In genomic region chr2:168246072-168246482, GRCh38 we compare ENCODE assay signal across 8 cellular contexts. TPM values are rescaled to one million over a fixed set of nuclear protein-coding genes. Genes with fewer than 3 reads are reported as not detected.
DNase-seq lines count a peak whose midpoint lies in the region; ATAC-seq lines count a peak whose summit lies in the region.

No MANE protein-coding gene starts in this region.

- H3K36me3 ChIP-seq in iPS-18a (ENCODE audit: control insufficient read depth, low read depth, low read length) (no peaks in the 10 kb centered on the region), subcutaneous abdominal adipose tissue (ENCODE audit: control insufficient read depth in 5 of 5, insufficient read depth in 5 of 5, low read length in 5 of 5) (no peaks in the 10 kb centered on the region)

- H3K27ac Mint-ChIP-seq in activated T-helper 1 cell treated with anti-CD3 and anti-CD28 coated beads, Interleukin-12 subunit alpha, Interleukin-12 subunit beta, Interleukin-2, Interleukin-4 antibody, amounts not matched to agents 30 ng/mL and 10 ng/mL and 1 ng/mL, durations not matched to agents 14 hours and 24 hours and 36 hours = peak overlapping the region; percentile 95

- H3K27me3 Mint-ChIP-seq in activated T-helper 1 cell treated with anti-CD3 and anti-CD28 coated beads, Interleukin-12 subunit alpha, Interleukin-12 subunit beta, Interleukin-2, Interleukin-4 antibody, amounts not matched to agents 30 ng/mL and 10 ng/mL and 1 ng/mL, durations not matched to agents 14 hours and 24 hours and 36 hours (ENCODE audit: insufficient read depth) = peaks cover 2% of the 10 kb centered on the region

- no peaks in the 10 kb centered on the region for H3K9me3 ChIP-seq in iPS-18a (ENCODE audit: control insufficient read depth, low read depth, low read length)
- no peaks in the 10 kb centered on the region for H3K9me3 ChIP-seq in subcutaneous abdominal adipose tissue (ENCODE audit: control insufficient read depth in 5 of 5, low read length in 5 of 5)

- no peak for ATAC-seq in GM19035 (IDR thresholded peaks at IDR 0.05; ENCODE audit: unreplicated experiment)

- peak overlapping the region; percentile 95 for H3K4me3 Mint-ChIP-seq in activated T-helper 1 cell treated with anti-CD3 and anti-CD28 coated beads, Interleukin-12 subunit alpha, Interleukin-12 subunit beta, Interleukin-2, Interleukin-4 antibody, amounts not matched to agents 30 ng/mL and 10 ng/mL and 1 ng/mL, durations not matched to agents 14 hours and 24 hours and 36 hours

- no peaks in the 10 kb centered on the region for H3K9me3 Mint-ChIP-seq in activated T-helper 1 cell treated with anti-CD3 and anti-CD28 coated beads, Interleukin-12 subunit alpha, Interleukin-12 subunit beta, Interleukin-2, Interleukin-4 antibody, amounts not matched to agents 30 ng/mL and 10 ng/mL and 1 ng/mL, durations not matched to agents 14 hours and 24 hours and 36 hours

- H3K4me3 ChIP-seq in iPS-18a (ENCODE audit: low read length) (peak overlapping the region; percentile 63), subcutaneous abdominal adipose tissue (ENCODE audit: low read depth in 1 of 5, low read length in 5 of 5) (peak overlapping the region; percentile 59 to 76 (median 65))

- H3K9ac ChIP-seq in iPS-18a (ENCODE audit: low read length) (peak overlapping the region; percentile 62), subcutaneous abdominal adipose tissue (ENCODE audit: low read length in 5 of 5) (peak overlapping the region in 4 of 5 donors; percentile 35 to 73 (median 56))

- peaks cover 15% of the 10 kb centered on the region for H3K27me3 ChIP-seq in iPS-18a (ENCODE audit: control insufficient read depth, insufficient read depth, low read length)
- no peaks in the 10 kb centered on the region for H3K27me3 ChIP-seq in subcutaneous abdominal adipose tissue (ENCODE audit: control insufficient read depth in 5 of 5, insufficient read depth in 4 of 5, low read length in 5 of 5)

- H3K36me3 Mint-ChIP-seq in activated T-helper 1 cell treated with anti-CD3 and anti-CD28 coated beads, Interleukin-12 subunit alpha, Interleukin-12 subunit beta, Interleukin-2, Interleukin-4 antibody, amounts not matched to agents 30 ng/mL and 10 ng/mL and 1 ng/mL, durations not matched to agents 14 hours and 24 hours and 36 hours (ENCODE audit: low read depth) = peaks cover 7% of the 10 kb centered on the region

- peaks cover 17% of the 10 kb centered on the region for H3K4me1 ChIP-seq in iPS-18a (ENCODE audit: control insufficient read depth, low read depth, low read length)
- peaks cover 0 to 25% (median 15%) of the 10 kb centered on the region in 5 donors for H3K4me1 ChIP-seq in subcutaneous abdominal adipose tissue (ENCODE audit: control insufficient read depth in 5 of 5, insufficient read depth in 5 of 5, low read length in 5 of 5)

- intact Hi-C loops in activated T-helper 1 cell treated with anti-CD3 and anti-CD28 coated beads, Interleukin-12 subunit alpha, Interleukin-12 subunit beta, Interleukin-2, Interleukin-4 antibody, amounts not matched to agents 30 ng/mL and 10 ng/mL and 1 ng/mL, durations not matched to agents 14 hours and 24 hours and 36 hours (cut with micrococcal nuclease) = loop anchor here (1.0 to 5.0 kb wide), 9 partner anchors 21 to 1326 kb away; partner anchors contain the start of genes B3GALT1, CERS6, FASTKD1 and LRP2

- DNase-seq in NCI-H345 (lab: John Stamatoyannopoulos, UW) (peak; percentile 47), NCI-H345 treated with DMSO at 0.1 percent for 48 hours (lab: John Stamatoyannopoulos, UW; ENCODE audit: unreplicated experiment) (no peak), ecto neural progenitor cell (ENCODE audit: low spot score) (no peak), SKM-1 (lab: John Stamatoyannopoulos, UW; ENCODE audit: unreplicated experiment) (no peak)
- no peak for DNase-seq in activated T-helper 1 cell treated with anti-CD3 and anti-CD28 coated beads, Interleukin-12 subunit alpha, Interleukin-12 subunit beta, Interleukin-2, Interleukin-4 antibody, amounts not matched to agents 30 ng/mL and 10 ng/mL and 1 ng/mL, durations not matched to agents 14 hours and 24 hours and 36 hours (ENCODE audit: low spot score)

- peaks cover 38% of the 10 kb centered on the region for H3K4me1 Mint-ChIP-seq in activated T-helper 1 cell treated with anti-CD3 and anti-CD28 coated beads, Interleukin-12 subunit alpha, Interleukin-12 subunit beta, Interleukin-2, Interleukin-4 antibody, amounts not matched to agents 30 ng/mL and 10 ng/mL and 1 ng/mL, durations not matched to agents 14 hours and 24 hours and 36 hours (ENCODE audit: low read depth)

- H3K27ac ChIP-seq in iPS-18a (ENCODE audit: low read length) (no peak overlapping the region), subcutaneous abdominal adipose tissue (ENCODE audit: low read depth, low read length) (peak overlapping the region; percentile 49)

RNA-seq across cellular contexts. Expression of gene STK39, which starts 1.3 kb away (rescaled TPM):
- 32.6 and 34.9 TPM in 2 replicates for total RNA-seq in activated T-helper 1 cell treated with anti-CD3 and anti-CD28 coated beads, Interleukin-12 subunit alpha, Interleukin-12 subunit beta, Interleukin-2, Interleukin-4 antibody, amounts not matched to agents 30 ng/mL and 10 ng/mL and 1 ng/mL, durations not matched to agents 14 hours and 24 hours and 36 hours
